ENCODE assay signal across 35 cellular contexts in genomic region chr3:10055097-10055496, GRCh38. TPM values are rescaled to one million over a fixed set of nuclear protein-coding genes. Genes with fewer than 3 reads are reported as not detected.
"Had no signal": no experiment of that assay in that cellular context is flagged by ENCODE, and none has a peak within 500 bp of the region (broad histone marks: within the 10 kb centered on the region; RNA-seq: fewer than 3 reads in every experiment).

No MANE protein-coding gene starts in this region.

- H3K4me1 ChIP-seq: ascending aorta had no signal

- H3K36me3 ChIP-seq: ascending aorta, cardiac muscle cell had no signal

- H3K9me3 ChIP-seq: ascending aorta had no signal

- H3K27ac ChIP-seq: ascending aorta, cardiac muscle cell, VCaP had no signal

- DNase-seq: activated B cell treated with CpG ODN at 0.5 μM for 24 hours; activated CD4-positive, alpha-beta memory T cell treated with anti-CD3 and anti-CD28 coated beads for 36 hours; activated CD4-positive, alpha-beta T cell treated with anti-CD3 and anti-CD28 coated beads for 4 hours; activated CD4-positive, alpha-beta T cell treated with anti-CD3 and anti-CD28 coated beads, Interleukin-2, amount 10 ng/mL, durations not matched to agents 24 days and 14 days; activated CD4-positive, alpha-beta T cell treated with anti-CD3 and anti-CD28 coated beads, Interleukin-2, amount 50 U/mL, for 1 hour; activated CD4-positive, alpha-beta T cell treated with anti-CD3 and anti-CD28 coated beads, Interleukin-2, amount 50 U/mL, for 4 hours; activated CD4-positive, CD25-positive, alpha-beta regulatory T cell treated with anti-CD3 and anti-CD28 coated beads, Interleukin-2, amount 50 U/mL, for 72 hours; activated CD8-positive, alpha-beta memory T cell treated with anti-CD3 and anti-CD28 coated beads, Interleukin-2, amount 50 U/mL, for 4 hours; activated CD8-positive, alpha-beta T cell treated with anti-CD3 and anti-CD28 coated beads for 36 hours; activated effector memory CD4-positive, alpha-beta T cell treated with Interleukin-2 at 50 U/mL for 16 hours; activated gamma-delta T cell; activated naive CD4-positive, alpha-beta T cell treated with anti-CD3 and anti-CD28 coated beads, Interleukin-2, amount 10 ng/mL, durations not matched to agents 7 days and 5 days; activated naive CD4-positive, alpha-beta T cell treated with Interleukin-2 at 50 U/mL for 16 hours; activated naive CD8-positive, alpha-beta T cell treated with anti-CD3 and anti-CD28 coated beads, Interleukin-2, amount 10 ng/mL, durations not matched to agents 7 days and 5 days; activated naive CD8-positive, alpha-beta T cell treated with anti-CD3 and anti-CD28 coated beads, Interleukin-2, amount 50 U/mL, for 24 hours; activated T-cell treated with anti-CD3 and anti-CD28 coated beads for 4 hours; activated T-cell treated with anti-CD3 and anti-CD28 coated beads, Interleukin-2, amount 50 U/mL, for 1 hour; activated T-cell treated with anti-CD3 and anti-CD28 coated beads, Interleukin-2, amount 50 U/mL, for 4 hours; activated T-cell treated with anti-CD3 and anti-CD28 coated beads, Interleukin-2, amount 50 U/mL, for 72 hours; amygdala; anterior cingulate cortex; caudate nucleus; SW 1271; T-helper 1 cell; T-helper 2 cell; T-helper 9 cell had no signal

- FAIRE-seq: bronchial epithelial cell, TTC549 had no signal

- H3K27me3 ChIP-seq: ascending aorta, cardiac muscle cell had no signal

- H3K4me3 ChIP-seq: ascending aorta, cardiac muscle cell had no signal

- ATAC-seq: activated CD8-positive, alpha-beta T cell treated with anti-CD3 and anti-CD28 coated beads for 36 hours; activated naive CD8-positive, alpha-beta T cell treated with anti-CD3 and anti-CD28 coated beads, Interleukin-2, amount 50 U/mL, for 24 hours; activated T-cell treated with anti-CD3 and anti-CD28 coated beads, Interleukin-2, amount 50 U/mL, for 4 hours; activated T-cell treated with anti-CD3 and anti-CD28 coated beads, Interleukin-2, amount 50 U/mL, for 72 hours; activated T-helper 17 cell treated with anti-CD3 and anti-CD28 coated beads, Interleukin-2, amount 50 U/mL, for 72 hours had no signal

RNA-seq across cellular contexts. Expression of gene FANCD2OS, which starts 53.0 kb away (rescaled TPM):
- total RNA-seq: activated B cell treated with CpG ODN at 0.5 μM for 24 hours; activated CD4-positive, alpha-beta memory T cell treated with anti-CD3 and anti-CD28 coated beads for 36 hours; activated CD4-positive, alpha-beta T cell treated with anti-CD3 and anti-CD28 coated beads, Interleukin-2, amount 10 ng/mL, durations not matched to agents 24 days and 14 days; activated CD8-positive, alpha-beta memory T cell treated with anti-CD3 and anti-CD28 coated beads for 36 hours; activated CD8-positive, alpha-beta T cell treated with anti-CD3 and anti-CD28 coated beads for 36 hours; activated naive CD8-positive, alpha-beta T cell treated with anti-CD3 and anti-CD28 coated beads, Interleukin-2, amount 10 ng/mL, durations not matched to agents 7 days and 5 days; activated T-cell treated with anti-CD3 and anti-CD28 coated beads, Interleukin-2, amount 50 U/mL, for 4 hours; activated T-cell treated with anti-CD3 and anti-CD28 coated beads, Interleukin-2, amount 50 U/mL, for 72 hours; activated T-helper 1 cell treated with anti-CD3 and anti-CD28 coated beads, Interleukin-12 subunit alpha, Interleukin-12 subunit beta, Interleukin-2, Interleukin-4 antibody, amounts not matched to agents 30 ng/mL and 10 ng/mL and 1 ng/mL, durations not matched to agents 14 hours and 24 hours and 36 hours; activated T-helper 17 cell treated with anti-CD3 and anti-CD28 coated beads, Interleukin-2, amount 50 U/mL, for 72 hours; ascending aorta; bronchial epithelial cell; cardiac muscle cell had no signal
- polyA plus RNA-seq: adipose tissue, cardiac muscle cell had no signal
